19 cellular contexts compared by ENCODE assay signal in genomic region chr3:100160516-100160915, GRCh38. TPM values are rescaled to one million over a fixed set of nuclear protein-coding genes. Genes with fewer than 3 reads are reported as not detected.
A peak's percentile ranks its signal among the peaks of the same experiment; 100 is the strongest.
DNase-seq lines count a peak whose midpoint lies in the region; ATAC-seq and TF ChIP-seq lines count a peak whose summit lies in the region.
"Had no signal": no experiment of that assay in that cellular context is flagged by ENCODE, and none has a peak within 500 bp of the region (broad histone marks: within the 10 kb centered on the region; RNA-seq: fewer than 3 reads in every experiment).

No MANE protein-coding gene starts in this region.

- no peak for DNase-seq in HFFc6
- DNase-seq in adrenal gland: no peak
- no peak for DNase-seq in mesenchymal stem cell
- DNase-seq in smooth muscle cell (lab: John Stamatoyannopoulos, UW; ENCODE audit: unreplicated experiment): no peak
- DNase-seq in type B pancreatic cell (ENCODE audit: extremely low spot score, unreplicated experiment): no peak
- DNase-seq in germinal center (ENCODE audit: low spot score): no peak
- DNase-seq in neural progenitor cell (ENCODE audit: low spot score): no peak
- DNase-seq: activated CD8-positive, alpha-beta memory T cell treated with anti-CD3 and anti-CD28 coated beads, Interleukin-2, amount 50 U/mL, for 48 hours; hypothalamus; NCI-H1105; NCI-H1930; stimulated activated CD4-positive, alpha-beta T cell treated with anti-CD3 and anti-CD28 coated beads, Interleukin-4, amount 100 ng/mL, for 24 hours; stimulated activated naive CD4-positive, alpha-beta T cell; SW 1271 had no signal

- H3K27me3 Mint-ChIP-seq in HFFc6 (ENCODE audit: insufficient read depth): no peaks in the 10 kb centered on the region
- no peaks in the 10 kb centered on the region for H3K27me3 Mint-ChIP-seq in type B pancreatic cell
- H3K27me3 Mint-ChIP-seq in neural progenitor cell (ENCODE audit: insufficient read depth, low read depth): no peaks in the 10 kb centered on the region
- H3K27me3 Mint-ChIP-seq: activated naive CD8-positive, alpha-beta T cell had no signal

- H3K4me3 ChIP-seq in adrenal gland (no peak overlapping the region), mesenchymal stem cell (ENCODE audit: insufficient read depth in 1 of 2, low read depth in 1 of 2, low read length in 2 of 2) (no peak overlapping the region), smooth muscle cell (no peak overlapping the region), neural progenitor cell (no peak overlapping the region)

- no peak overlapping the region for H3K18ac ChIP-seq in mesenchymal stem cell (ENCODE audit: low read depth in 1 of 2, low read length in 2 of 2)

- 81 to 92% (median 88%) methylated on average over 2 of the region's 2 CpGs for WGBS in adrenal gland, 4 donors
- no CpG with 5 or more reads among the region's 2 CpGs for WGBS in mesenchymal stem cell
- 91% methylated on average over 2 of the region's 2 CpGs for WGBS in smooth muscle cell (ENCODE audit: low lambda C conversion rate)

- no peak overlapping the region for H2BK5ac ChIP-seq in mesenchymal stem cell (ENCODE audit: low read depth, low read length, poor library complexity, severe bottlenecking)

- H3K36me3 ChIP-seq in adrenal gland (replicated peaks in 1 of 2) (no peaks in the 10 kb centered on the region), mesenchymal stem cell (ENCODE audit: control insufficient read depth in 1 of 2, insufficient read depth in 2 of 2, low read depth in 1 of 2, low read length in 2 of 2) (peaks cover 0 to 3% of the 10 kb centered on the region in 2 experiments), smooth muscle cell (ENCODE audit: low read depth) (peaks cover 4% of the 10 kb centered on the region), neural progenitor cell (no peaks in the 10 kb centered on the region)

- H4K20me1 ChIP-seq in smooth muscle cell (ENCODE audit: low read depth) (no peaks in the 10 kb centered on the region), neural progenitor cell (ENCODE audit: low read depth) (no peaks in the 10 kb centered on the region)

- no peak overlapping the region for H2BK12ac ChIP-seq in mesenchymal stem cell (ENCODE audit: low read length in 2 of 2)

- H3F3A ChIP-seq in smooth muscle cell (ENCODE audit: low read depth): no peaks in the 10 kb centered on the region
- H3F3A ChIP-seq in neural progenitor cell (ENCODE audit: low read depth): no peaks in the 10 kb centered on the region

- ATAC-seq in HG02571 (IDR thresholded peaks at IDR 0.05; ENCODE audit: unreplicated experiment): no peak
- ATAC-seq: WTC11 had no signal

- peaks cover 0 to 2% (median under 1%) of the 10 kb centered on the region in 3 donors for H3K9me3 ChIP-seq in adrenal gland (replicated peaks in 1 of 3)
- H3K9me3 ChIP-seq in mesenchymal stem cell (ENCODE audit: control insufficient read depth, low read length): peaks cover 7% of the 10 kb centered on the region
- peaks cover 3% of the 10 kb centered on the region for H3K9me3 ChIP-seq in smooth muscle cell (replicated peaks; ENCODE audit: low read depth)
- H3K9me3 ChIP-seq in neural progenitor cell (ENCODE audit: low read depth): no peaks in the 10 kb centered on the region

- H2AFZ ChIP-seq in mesenchymal stem cell (ENCODE audit: low read depth, low read length) (no peak overlapping the region), smooth muscle cell (ENCODE audit: low read depth) (no peak overlapping the region), neural progenitor cell (replicated peaks) (no peak overlapping the region)

- no peak overlapping the region for H4K8ac ChIP-seq in mesenchymal stem cell (ENCODE audit: low read length)

- no peaks in the 10 kb centered on the region for H3K27me3 ChIP-seq in adrenal gland
- no peaks in the 10 kb centered on the region for H3K27me3 ChIP-seq in mesenchymal stem cell (ENCODE audit: control insufficient read depth in 1 of 2, insufficient read depth in 1 of 2, low read length in 2 of 2)
- H3K27me3 ChIP-seq in smooth muscle cell (ENCODE audit: low read depth): no peaks in the 10 kb centered on the region
- no peaks in the 10 kb centered on the region for H3K27me3 ChIP-seq in neural progenitor cell

- no peak for TF ChIP-seq CTCF in HFFc6 (IDR thresholded peaks at IDR 0.05)
- no peak for TF ChIP-seq CTCF in adrenal gland (IDR thresholded peaks at IDR 0.05)
- TF ChIP-seq CTCF in smooth muscle cell (IDR thresholded peaks at IDR 0.05; ENCODE audit: borderline replicate concordance, insufficient read depth, poor library complexity, severe bottlenecking): no peak
- no peak for TF ChIP-seq CTCF in type B pancreatic cell (conservative IDR thresholded peaks at IDR 0.05)
- TF ChIP-seq CTCF in neural progenitor cell (IDR thresholded peaks at IDR 0.05): no peak

- no peak for TF ChIP-seq POLR2A in adrenal gland (IDR thresholded peaks at IDR 0.05)

- no peak overlapping the region for H2AK5ac ChIP-seq in mesenchymal stem cell (ENCODE audit: low read length, severe bottlenecking)

- H3K23ac ChIP-seq in mesenchymal stem cell (ENCODE audit: low read length in 2 of 2): no peak overlapping the region

- no peak overlapping the region for H3K4me2 ChIP-seq in mesenchymal stem cell (ENCODE audit: low read length, poor library complexity, severe bottlenecking)
- no peak overlapping the region for H3K4me2 ChIP-seq in smooth muscle cell
- no peak overlapping the region for H3K4me2 ChIP-seq in neural progenitor cell

- H3K27ac ChIP-seq in adrenal gland: peak overlapping the region in 3 of 5 donors; percentile 47 to 79 (median 73)
- no peak overlapping the region for H3K27ac ChIP-seq in mesenchymal stem cell (ENCODE audit: low read length, poor library complexity, severe bottlenecking)
- H3K27ac ChIP-seq in smooth muscle cell (ENCODE audit: low read depth): peak overlapping the region; percentile 68
- H3K27ac ChIP-seq in neural progenitor cell: no peak overlapping the region

- H3K9ac ChIP-seq in mesenchymal stem cell (ENCODE audit: low read length) (peak overlapping the region; percentile 81), smooth muscle cell (ENCODE audit: low read depth) (no peak overlapping the region), neural progenitor cell (no peak overlapping the region)

- H3K4ac ChIP-seq in mesenchymal stem cell (ENCODE audit: low read depth in 1 of 2, low read length in 2 of 2): no peak overlapping the region

- H3K79me2 ChIP-seq in smooth muscle cell (ENCODE audit: low read depth): no peaks in the 10 kb centered on the region
- no peaks in the 10 kb centered on the region for H3K79me2 ChIP-seq in neural progenitor cell (ENCODE audit: low read depth)

- intact Hi-C loops in adrenal gland (cut with DNase I): no loop called here

- H3K9me3 Mint-ChIP-seq in HFFc6 (peaks cover 16% of the 10 kb centered on the region), type B pancreatic cell (peaks cover 8% of the 10 kb centered on the region), neural progenitor cell (peaks cover 15% of the 10 kb centered on the region)

- H3K4me1 Mint-ChIP-seq in HFFc6 (ENCODE audit: low read depth) (peaks cover 56% of the 10 kb centered on the region), type B pancreatic cell (ENCODE audit: unreplicated experiment) (peaks cover 22% of the 10 kb centered on the region), neural progenitor cell (no peaks in the 10 kb centered on the region)
- H3K4me1 Mint-ChIP-seq: CD14-positive monocyte, WTC11 had no signal

- H4K91ac ChIP-seq in mesenchymal stem cell (ENCODE audit: low read length): no peak overlapping the region

- peaks cover 8 to 48% of the 10 kb centered on the region in 2 donors for H3K4me1 ChIP-seq in adrenal gland (replicated peaks in 1 of 2)
- no peaks in the 10 kb centered on the region for H3K4me1 ChIP-seq in mesenchymal stem cell (ENCODE audit: control insufficient read depth, insufficient read depth, low read depth, low read length)
- no peaks in the 10 kb centered on the region for H3K4me1 ChIP-seq in smooth muscle cell (ENCODE audit: low read depth)
- no peaks in the 10 kb centered on the region for H3K4me1 ChIP-seq in neural progenitor cell

- H3K14ac ChIP-seq in mesenchymal stem cell (ENCODE audit: low read length in 2 of 2): no peak overlapping the region

- H3K36me3 Mint-ChIP-seq in HFFc6 (ENCODE audit: low read depth) (peaks cover 16% of the 10 kb centered on the region), type B pancreatic cell (peaks cover 8% of the 10 kb centered on the region), neural progenitor cell (peaks cover 6% of the 10 kb centered on the region)

- H3K27ac Mint-ChIP-seq in HFFc6 (peak overlapping the region; percentile 90), type B pancreatic cell (no peak overlapping the region), neural progenitor cell (no peak overlapping the region)
- H3K27ac Mint-ChIP-seq: activated naive CD8-positive, alpha-beta T cell; activated T-helper 2 cell treated with anti-CD3 and anti-CD28 coated beads, Interferon-gamma antibody, Interleukin-2, Interleukin-4, amounts not matched to agents 10 μg/mL and 5 μg/mL and 100 μg/mL, durations not matched to agents 14 hours and 24 hours and 36 hours; CD14-positive monocyte; WTC11 had no signal

- H2BK15ac ChIP-seq in mesenchymal stem cell (ENCODE audit: low read depth, poor library complexity, severe bottlenecking): no peak overlapping the region

- H3K4me3 Mint-ChIP-seq in HFFc6: peak overlapping the region; percentile 60; the same call in 1 of the 2 replicates
- H3K4me3 Mint-ChIP-seq in type B pancreatic cell: no peak overlapping the region
- H3K4me3 Mint-ChIP-seq in neural progenitor cell: no peak overlapping the region
- H3K4me3 Mint-ChIP-seq: activated naive CD8-positive, alpha-beta T cell; CD14-positive monocyte; WTC11 had no signal

- H3K79me1 ChIP-seq in mesenchymal stem cell (replicated peaks; ENCODE audit: low read length, poor library complexity, severe bottlenecking): no peaks in the 10 kb centered on the region

- no peak overlapping the region for H2BK120ac ChIP-seq in mesenchymal stem cell (ENCODE audit: low read depth, low read length)

RNA-seq across cellular contexts. Expression of gene FILIP1L, which starts 46.2 kb away (rescaled TPM):
- total RNA-seq in HFFc6 (2021; fragmentation: NEBNext Ultra II Directional; extraction: Animal tissue kit (Norgen Biotek cat#: 25700)): 10 to 100 TPM; 37.8 to 54.7 (median 48.2) TPM
- total RNA-seq in adrenal gland (10 to 100 TPM in 7 of 8 donors, 1 to 10 TPM in 1; 6.8 to 33.2 (median 20.5) TPM), smooth muscle cell (104 and 115 TPM in 2 replicates), type B pancreatic cell (ENCODE audit: low replicate concordance) (30.6 and 31.5 TPM in 2 replicates), neural progenitor cell (ENCODE audit: low replicate concordance) (0.09 and 0.15 TPM in 2 replicates)
- polyA plus RNA-seq in adrenal gland (10 to 100 TPM; 13.0 to 21.5 (median 16.3) TPM), smooth muscle cell (56.2 and 94.3 TPM in 2 replicates)
- polyA plus RNA-seq in mesenchymal stem cell (2013, experiment 1 of 2): 200 TPM
- 198 TPM for polyA plus RNA-seq in mesenchymal stem cell (2013, experiment 2 of 2)

Comparison
In these comparisons a context has a peak if more than half of its experiments do, and no peak if none do; other contexts are left out.
1. H3K27ac ChIP-seq: peak in adrenal gland (3 of 5) and smooth muscle cell (single experiment); none in mesenchymal stem cell (single experiment) and neural progenitor cell (single experiment).